8 cellular contexts compared by ENCODE assay signal in genomic region chr14:21308479-21309237, GRCh38. TPM values are rescaled to one million over a fixed set of nuclear protein-coding genes. Genes with fewer than 3 reads are reported as not detected.
DNase-seq lines count a peak whose midpoint lies in the region; ATAC-seq, FAIRE-seq and TF ChIP-seq lines count a peak whose summit lies in the region.

No MANE protein-coding gene starts in this region.

- no peaks in the 10 kb centered on the region for H3K27me3 Mint-ChIP-seq in WTC11 (ENCODE audit: low read depth)

- H3K27ac Mint-ChIP-seq in WTC11, result peak overlapping the region; percentile 99

- DNase-seq in HEK293T (ENCODE audit: extremely low spot score) (peak; percentile 67), NCI-H1417 (lab: John Stamatoyannopoulos, UW) (peak; percentile 89 to 96 (median 96)), WTC11 (ENCODE audit: low spot score) (peak; percentile 87), islet precursor cell (peak; percentile 98), NK-92 (lab: John Stamatoyannopoulos, UW; ENCODE audit: unreplicated experiment) (no peak)
- peak; percentile 87 for DNase-seq in central memory CD4-positive, alpha-beta T cell
- peak; percentile 49 to 59 for DNase-seq in stimulated activated CD4-positive, alpha-beta T cell treated with anti-CD3 and anti-CD28 coated beads, Interleukin-15, amount 100 ng/mL, for 1 hour (ENCODE audit: low read depth in 1 of 2, low spot score in 1 of 2)

- peak; percentile 98 for FAIRE-seq in G401.6 (lab: Jason Lieb, UNC)

- H3K9me3 Mint-ChIP-seq in WTC11, result no peaks in the 10 kb centered on the region

- H3K4me1 Mint-ChIP-seq in WTC11, result peaks cover 36% of the 10 kb centered on the region

- CTCF ChIA-PET in HEK293T (lab: Yijun Ruan, JAX) (no interaction called here), WTC11 (lab: Charles Lee) (interaction anchor here (0.8 to 1.6 kb wide), 3 partner anchors 30 to 147 kb away, joined by 3 to 4 read pairs (median 3); partner anchors contain the start of gene CHD8)

- peak; percentile 94 for ATAC-seq in WTC11

- TF ChIP-seq CTCF in WTC11 (IDR thresholded peaks at IDR 0.05), result no peak

- POLR2A ChIA-PET in HEK293T (lab: Yijun Ruan, JAX), result interaction anchor here (0.6 to 2.2 kb wide), 17 partner anchors 9 to 217 kb away, joined by 3 to 11 read pairs (median 5); partner anchors contain the start of genes RPGRIP1, SALL2 and SUPT16H
- POLR2A ChIA-PET in WTC11 (lab: Charles Lee), result interaction anchor here (0.5 to 1.6 kb wide), 6 partner anchors 9 to 76 kb away, joined by 3 to 4 read pairs (median 3); partner anchors contain the start of gene SUPT16H

- no peaks in the 10 kb centered on the region for H3K36me3 Mint-ChIP-seq in WTC11

- H3K4me3 Mint-ChIP-seq in WTC11, result peak overlapping the region; percentile 75

TF ChIP-seq in HEK293T, 16 proteins besides CTCF, POLR2A, EP300 and RAD21:
- TF ChIP-seq PKNOX1 (IDR thresholded peaks at IDR 0.05) (peak; percentile 99), ARNT (IDR thresholded peaks at IDR 0.05) (no peak), NFRKB (IDR thresholded peaks at IDR 0.05) (peak; percentile 79), L3MBTL2 (conservative IDR thresholded peaks at IDR 0.05) (0 out of 2 replicates have a peak, but pooled peaks have one; percentile 13), SUZ12 (IDR thresholded peaks at IDR 0.05) (no peak), FOXK2 (IDR thresholded peaks at IDR 0.05) (peak; percentile 62; the same call in 1 of the 2 replicates)

TF ChIP-seq in WTC11, 78 proteins besides CTCF, POLR2A, EP300 and RAD21:
- TF ChIP-seq CBFB (CRISPR knock-in tag; IDR thresholded peaks at IDR 0.05; ENCODE audit: low read depth) (no peak), E2F5 (CRISPR knock-in tag; IDR thresholded peaks at IDR 0.05) (peak; percentile 100), USF2 (CRISPR knock-in tag; IDR thresholded peaks at IDR 0.05) (peak; percentile 57), FOXK1 (CRISPR knock-in tag; IDR thresholded peaks at IDR 0.05) (peak; percentile 72; the same call in 1 of the 2 replicates), TEAD1 (CRISPR knock-in tag; IDR thresholded peaks at IDR 0.05) (0 out of 2 replicates have a peak, but pooled peaks have one; percentile 44), IRF1 (CRISPR knock-in tag; IDR thresholded peaks at IDR 0.05) (no peak), CREM (CRISPR knock-in tag; IDR thresholded peaks at IDR 0.05) (no peak), NFE2L1 (CRISPR knock-in tag; IDR thresholded peaks at IDR 0.05) (peak; percentile 41; the same call in 1 of the 2 replicates)
- TF ChIP-seq, protein P1, sequence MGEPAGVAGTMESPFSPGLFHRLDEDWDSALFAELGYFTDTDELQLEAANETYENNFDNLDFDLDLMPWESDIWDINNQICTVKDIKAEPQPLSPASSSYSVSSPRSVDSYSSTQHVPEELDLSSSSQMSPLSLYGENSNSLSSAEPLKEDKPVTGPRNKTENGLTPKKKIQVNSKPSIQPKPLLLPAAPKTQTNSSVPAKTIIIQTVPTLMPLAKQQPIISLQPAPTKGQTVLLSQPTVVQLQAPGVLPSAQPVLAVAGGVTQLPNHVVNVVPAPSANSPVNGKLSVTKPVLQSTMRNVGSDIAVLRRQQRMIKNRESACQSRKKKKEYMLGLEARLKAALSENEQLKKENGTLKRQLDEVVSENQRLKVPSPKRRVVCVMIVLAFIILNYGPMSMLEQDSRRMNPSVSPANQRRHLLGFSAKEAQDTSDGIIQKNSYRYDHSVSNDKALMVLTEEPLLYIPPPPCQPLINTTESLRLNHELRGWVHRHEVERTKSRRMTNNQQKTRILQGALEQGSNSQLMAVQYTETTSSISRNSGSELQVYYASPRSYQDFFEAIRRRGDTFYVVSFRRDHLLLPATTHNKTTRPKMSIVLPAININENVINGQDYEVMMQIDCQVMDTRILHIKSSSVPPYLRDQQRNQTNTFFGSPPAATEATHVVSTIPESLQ (CRISPR knock-in tag; IDR thresholded peaks at IDR 0.05), result no peak
- TF ChIP-seq, protein P2, sequence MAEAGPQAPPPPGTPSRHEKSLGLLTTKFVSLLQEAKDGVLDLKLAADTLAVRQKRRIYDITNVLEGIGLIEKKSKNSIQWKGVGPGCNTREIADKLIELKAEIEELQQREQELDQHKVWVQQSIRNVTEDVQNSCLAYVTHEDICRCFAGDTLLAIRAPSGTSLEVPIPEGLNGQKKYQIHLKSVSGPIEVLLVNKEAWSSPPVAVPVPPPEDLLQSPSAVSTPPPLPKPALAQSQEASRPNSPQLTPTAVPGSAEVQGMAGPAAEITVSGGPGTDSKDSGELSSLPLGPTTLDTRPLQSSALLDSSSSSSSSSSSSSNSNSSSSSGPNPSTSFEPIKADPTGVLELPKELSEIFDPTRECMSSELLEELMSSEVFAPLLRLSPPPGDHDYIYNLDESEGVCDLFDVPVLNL (CRISPR knock-in tag; IDR thresholded peaks at IDR 0.05; ENCODE audit: borderline replicate concordance, low read depth), result peak; percentile 96
- TF ChIP-seq, protein P3, sequence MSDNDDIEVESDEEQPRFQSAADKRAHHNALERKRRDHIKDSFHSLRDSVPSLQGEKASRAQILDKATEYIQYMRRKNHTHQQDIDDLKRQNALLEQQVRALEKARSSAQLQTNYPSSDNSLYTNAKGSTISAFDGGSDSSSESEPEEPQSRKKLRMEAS (CRISPR knock-in tag; IDR thresholded peaks at IDR 0.05), result peak; percentile 95
- TF ChIP-seq, protein P4, sequence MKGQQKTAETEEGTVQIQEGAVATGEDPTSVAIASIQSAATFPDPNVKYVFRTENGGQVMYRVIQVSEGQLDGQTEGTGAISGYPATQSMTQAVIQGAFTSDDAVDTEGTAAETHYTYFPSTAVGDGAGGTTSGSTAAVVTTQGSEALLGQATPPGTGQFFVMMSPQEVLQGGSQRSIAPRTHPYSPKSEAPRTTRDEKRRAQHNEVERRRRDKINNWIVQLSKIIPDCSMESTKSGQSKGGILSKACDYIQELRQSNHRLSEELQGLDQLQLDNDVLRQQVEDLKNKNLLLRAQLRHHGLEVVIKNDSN (CRISPR knock-in tag; IDR thresholded peaks at IDR 0.05), result peak; percentile 65; the same call in 1 of the 2 replicates

RNA-seq across cellular contexts. Expression of gene RPGRIP1, which starts 28.8 kb away (rescaled TPM):
- total RNA-seq in WTC11 (2021), result 0.41 to 0.71 TPM (median 0.50 TPM) in 3 replicates

RNA-seq across cellular contexts. Expression of gene HNRNPC, which starts 39.4 kb away (rescaled TPM):
- total RNA-seq in WTC11 (2021), result 982 to 1,062 TPM (median 1,056 TPM) in 3 replicates
